In genomic region chr20:33985280-33985679, GRCh38 we compare ENCODE assay signal across 34 cellular contexts.
"Had no signal": no experiment of that assay in that cellular context is flagged by ENCODE, and none has a peak within 500 bp of the region (broad histone marks: within the 10 kb centered on the region; RNA-seq: fewer than 3 reads in every experiment).

No MANE protein-coding gene starts in this region.

- H3K4me3 ChIP-seq: MG63 had no signal

- H3K27me3 ChIP-seq: MG63 had no signal

- H3K36me3 ChIP-seq: MG63 had no signal

- H3K9me3 ChIP-seq: MG63 had no signal

- DNase-seq: Karpas-422, Kasumi-1, MG63, MM.1S, MV-4-11, NCI-H1048, NCI-H1092, NCI-H1092 treated with DMSO at 0.1 percent for 48 hours, NCI-H1105, NCI-H1105 treated with DMSO at 0.1 percent for 48 hours, NCI-H1417, NCI-H1417 treated with DMSO at 0.1 percent for 48 hours, NCI-H1436, NCI-H1436 treated with DMSO at 0.1 percent for 48 hours, NCI-H146, NCI-H1694, NCI-H1694 treated with DMSO at 0.1 percent for 48 hours, NCI-H187, NCI-H187 treated with DMSO at 0.1 percent for 48 hours, NCI-H1930, NCI-H2029, NCI-H2029 treated with DMSO at 0.1 percent for 48 hours, NCI-H2081, NCI-H2081 treated with DMSO at 0.1 percent for 48 hours, NCI-H2107, NCI-H2171, NCI-H2171 treated with DMSO at 0.1 percent for 48 hours, NCI-H2227 treated with DMSO at 0.1 percent for 48 hours, NCI-H226, NCI-H345, NCI-H446, NCI-H446 treated with DMSO at 0.1 percent for 48 hours, NCI-H510A, NCI-H510A treated with DMSO at 0.1 percent for 48 hours had no signal
